In the genomic region with DNA sequence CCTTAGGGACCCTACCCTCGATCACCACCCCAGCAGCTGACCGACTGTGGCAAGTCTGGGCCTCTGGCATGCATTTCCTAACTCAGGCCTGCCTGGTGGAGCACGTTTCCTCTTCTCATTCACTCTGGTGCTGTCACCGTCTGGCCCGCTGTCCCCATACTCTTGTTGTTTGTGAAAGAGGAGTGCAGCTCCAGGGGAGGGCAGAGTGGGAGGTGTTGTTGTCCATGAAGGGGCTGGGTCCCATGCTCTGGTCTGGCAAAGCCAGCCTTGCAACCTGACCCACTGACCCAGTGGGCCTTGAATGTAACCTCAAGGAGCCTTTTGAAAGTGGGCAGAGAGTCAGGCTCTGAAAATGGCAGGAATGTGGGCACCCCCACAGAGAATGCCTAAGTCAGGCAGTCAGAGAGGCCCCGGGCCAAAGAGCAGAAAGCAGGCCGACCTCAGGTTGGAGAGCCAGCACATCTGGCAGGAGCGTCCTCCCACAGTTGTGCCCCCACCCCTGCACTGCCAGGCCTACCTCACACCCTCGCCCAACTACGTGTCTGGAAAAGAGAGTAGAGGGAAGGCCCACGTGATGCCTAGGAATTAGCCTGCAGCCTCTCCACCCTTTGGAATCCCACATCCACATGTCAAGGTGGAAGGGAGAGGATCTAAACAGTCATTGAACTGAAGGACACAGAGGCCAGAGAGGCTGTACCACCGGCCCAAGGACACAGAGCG, we compare ENCODE assay signal across 9 cellular contexts. TPM values are rescaled to one million over a fixed set of nuclear protein-coding genes. Genes with fewer than 3 reads are reported as not detected.
A peak's percentile ranks its signal among the peaks of the same experiment; 100 is the strongest.
DNase-seq lines count a peak whose midpoint lies in the region; ATAC-seq and TF ChIP-seq lines count a peak whose summit lies in the region.
"Had no signal": no experiment of that assay in that cellular context is flagged by ENCODE, and none has a peak within 500 bp of the region (broad histone marks: within the 10 kb centered on the region; RNA-seq: fewer than 3 reads in every experiment).

No MANE protein-coding gene starts in this region.

- H3K27ac Mint-ChIP-seq in immature natural killer cell, result peak overlapping the region in 3 of 6 donors; percentile 12 to 57 (median 43)

- no peak overlapping the region for H3K4me3 Mint-ChIP-seq in immature natural killer cell

- no peaks in the 10 kb centered on the region for H3K9me3 ChIP-seq in RWPE2 (ENCODE audit: severe bottlenecking)

- H3K36me3 ChIP-seq in RWPE2 (ENCODE audit: low read depth), result peaks cover 8% of the 10 kb centered on the region; the same call in 1 of the 2 replicates

- H3K27ac ChIP-seq in RWPE2 (ENCODE audit: poor library complexity, severe bottlenecking), result peak overlapping the region; percentile 95
- H3K27ac ChIP-seq in skin epidermis, result peak overlapping the region in 12 of 21 experiments; percentile 5 to 62 (median 38)

- peak; percentile 82 for ATAC-seq in RWPE2 (ENCODE audit: low read depth)
- no peak for ATAC-seq in HG03039 (IDR thresholded peaks at IDR 0.05; ENCODE audit: unreplicated experiment)
- ATAC-seq in GM21526 (IDR thresholded peaks at IDR 0.05; ENCODE audit: low FRiP score, unreplicated experiment), result no peak

- DNase-seq in GOT3 (lab: John Stamatoyannopoulos, UW), result peak; percentile 32
- peak; percentile 100 for DNase-seq in RWPE2 (ENCODE audit: low spot score)
- peak; percentile 68 for DNase-seq in fibroblast of the aortic adventitia (ENCODE audit: low read depth)
- DNase-seq in NCI-H2171 treated with DMSO at 0.1 percent for 48 hours (lab: John Stamatoyannopoulos, UW), result no peak
- DNase-seq in immature natural killer cell, result no peak

- H3K9me3 Mint-ChIP-seq in immature natural killer cell, result no peaks in the 10 kb centered on the region

- H3K4me3 ChIP-seq in RWPE2 (ENCODE audit: severe bottlenecking), result no peak overlapping the region
- no peak overlapping the region for H3K4me3 ChIP-seq in fibroblast of the aortic adventitia (ENCODE audit: low read depth, low read length)
- no peak overlapping the region for H3K4me3 ChIP-seq in skin epidermis

- peaks cover 23 to 30% of the 10 kb centered on the region in 2 donors for H3K4me1 Mint-ChIP-seq in immature natural killer cell

- no peaks in the 10 kb centered on the region for H3K27me3 ChIP-seq in RWPE2 (ENCODE audit: insufficient read depth, poor library complexity, severe bottlenecking)

- H3K36me3 Mint-ChIP-seq in immature natural killer cell, result peaks cover 0 to 4% (median 3%) of the 10 kb centered on the region in 3 donors

- no peak for TF ChIP-seq CTCF in RWPE2 (IDR thresholded peaks at IDR 0.05; ENCODE audit: poor library complexity, severe bottlenecking)
- no peak for TF ChIP-seq CTCF in fibroblast of the aortic adventitia (IDR thresholded peaks at IDR 0.05; ENCODE audit: insufficient read depth, low read length)

- H3K27me3 Mint-ChIP-seq in immature natural killer cell (ENCODE audit: low read depth in 3 of 3), result peaks cover 0 to 2% (median 2%) of the 10 kb centered on the region in 3 donors

- H3K4me1 ChIP-seq in RWPE2 (ENCODE audit: insufficient read depth, poor library complexity, severe bottlenecking), result peaks cover 70% of the 10 kb centered on the region

RNA-seq across cellular contexts. Expression of gene SEMA7A, which starts 10.9 kb away (rescaled TPM):
- 2.6 and 7.9 TPM in 2 replicates for total RNA-seq in fibroblast of the aortic adventitia (ENCODE audit: low replicate concordance)
- 1 to 10 TPM in 1 of 3 donors, under 1 TPM in 1, not detected in 1; 0.90 to 3.7 TPM for polyA plus RNA-seq in immature natural killer cell

RNA-seq across cellular contexts. Expression of gene UBL7, which starts 38.1 kb away (rescaled TPM):
- total RNA-seq in fibroblast of the aortic adventitia (ENCODE audit: low replicate concordance), result 50.3 and 52.2 TPM in 2 replicates
- 100 to 1,000 TPM; 110 to 163 (median 128) TPM for polyA plus RNA-seq in immature natural killer cell

RNA-seq across cellular contexts. Expression of gene CYP11A1, which starts 55.4 kb away (rescaled TPM):
- total RNA-seq in fibroblast of the aortic adventitia (ENCODE audit: low replicate concordance), result 0.33 and 0.90 TPM in 2 replicates
- polyA plus RNA-seq in immature natural killer cell, result not detected
- polyA plus RNA-seq: neural cell had no signal

Comparison
In these comparisons a context has a peak if more than half of its experiments do, and no peak if none do; other contexts are left out.
1. DNase-seq: peak in GOT3 (single experiment), RWPE2 (single experiment) and fibroblast of the aortic adventitia (single experiment); none in NCI-H2171 treated with DMSO at 0.1 percent for 48 hours (single experiment) and immature natural killer cell (0 of 3).